22 cellular contexts compared by ENCODE assay signal in genomic region chr14:69268223-69268622, GRCh38. TPM values are rescaled to one million over a fixed set of nuclear protein-coding genes. Genes with fewer than 3 reads are reported as not detected.
DNase-seq lines count a peak whose midpoint lies in the region; ATAC-seq and TF ChIP-seq lines count a peak whose summit lies in the region.
"Had no signal": no experiment of that assay in that cellular context is flagged by ENCODE, and none has a peak within 500 bp of the region (broad histone marks: within the 10 kb centered on the region; RNA-seq: fewer than 3 reads in every experiment).

No MANE protein-coding gene starts in this region.

- no peak overlapping the region for H4K8ac ChIP-seq in IMR-90 (ENCODE audit: low read depth in 2 of 2, low read length in 2 of 2)

- H3K79me1 ChIP-seq in IMR-90 (ENCODE audit: low read depth in 1 of 2, low read length in 2 of 2) = peaks cover 0 to 4% of the 10 kb centered on the region in 2 experiments; a peak in 1 of 4 replicates

- peak overlapping the region; percentile 13; the same call in 1 of the 2 replicates for H2BK120ac ChIP-seq in IMR-90 (ENCODE audit: low read depth, low read length)

- 0 out of 2 replicates have a peak overlapping the region, but pooled peaks have one; percentile 45 for H2AK5ac ChIP-seq in IMR-90 (ENCODE audit: low read depth, low read length)

- H3K4me1 ChIP-seq in IMR-90 (ENCODE audit: control insufficient read depth, insufficient read depth, low read length) (peaks cover 10% of the 10 kb centered on the region), suprapubic skin (no peaks in the 10 kb centered on the region)
- H3K4me1 ChIP-seq: transverse colon had no signal

- dilution Hi-C loops in IMR-90 (cut with HindIII; ENCODE audit: low sequenced_read_pairs, unreplicated experiment) = no loop called here

- H3K27me3 ChIP-seq in IMR-90 (ENCODE audit: control insufficient read depth, insufficient read depth, low read length) (peaks cover 4% of the 10 kb centered on the region; the same call in 1 of the 2 replicates), suprapubic skin (peaks cover 6% of the 10 kb centered on the region)

- peak overlapping the region; percentile 57 for H2BK5ac ChIP-seq in IMR-90 (ENCODE audit: low read depth, low read length, poor library complexity, severe bottlenecking)

- no CpG with 5 or more reads among the region's 2 CpGs for WGBS in IMR-90 (ENCODE audit: extremely low coverage in 2 of 2, insufficient read length in 1 of 2), 2 experiments
- 71% methylated on average over 2 of the region's 2 CpGs for WGBS in suprapubic skin

- H3K4me2 ChIP-seq in IMR-90 (ENCODE audit: low read depth, low read length) = no peak overlapping the region; the same call in 1 of the 2 replicates

- H3K18ac ChIP-seq in IMR-90 (ENCODE audit: low read depth, low read length) = no peak overlapping the region

- TF ChIP-seq POLR2A in IMR-90 (IDR thresholded peaks at IDR 0.05; ENCODE audit: low read depth, low read length) (no peak), suprapubic skin (IDR thresholded peaks at IDR 0.05) (no peak)

- TF ChIP-seq RAD21 in IMR-90 (IDR thresholded peaks at IDR 0.05; ENCODE audit: low read length) = no peak

- H2BK20ac ChIP-seq in IMR-90 (ENCODE audit: low read depth, low read length) = peak overlapping the region; percentile 38; the same call in 1 of the 2 replicates

- no peak overlapping the region for H3K9ac ChIP-seq in IMR-90 (ENCODE audit: low read depth, low read length)

- H2AK9ac ChIP-seq in IMR-90 (replicated peaks; ENCODE audit: low read depth, low read length, poor library complexity) = no peak overlapping the region

- in situ Hi-C loops in IMR-90 (cut with MboI; ENCODE audit: low sequenced_read_pairs) = loop anchor here (25.0 kb wide), 1 partner anchor 469 kb away; no protein-coding TSS in a partner anchor

- H3K4me3 ChIP-seq in IMR-90 (ENCODE audit: insufficient read depth, low read depth, low read length) (no peak overlapping the region), suprapubic skin (no peak overlapping the region)
- H3K4me3 ChIP-seq: esophagus squamous epithelium, mucosa of descending colon, transverse colon had no signal

- DNase-seq in AG09319 (ENCODE audit: extremely low read depth, low read depth) (peak; percentile 46), IMR-90 (peak; percentile 75), fibroblast of gingiva (ENCODE audit: low read depth) (peak; percentile 68), hepatic stellate cell (ENCODE audit: low spot score) (peak; percentile 73), HT-29 (ENCODE audit: low spot score) (no peak), suprapubic skin (ENCODE audit: low spot score in 2 of 2) (no peak), NCI-H748 (lab: John Stamatoyannopoulos, UW; ENCODE audit: unreplicated experiment) (no peak)
- DNase-seq: activated CD4-positive, alpha-beta T cell treated with anti-CD3 and anti-CD28 coated beads for 1 hour; activated naive CD8-positive, alpha-beta T cell treated with anti-CD3 and anti-CD28 coated beads for 36 hours; CD8-positive, alpha-beta memory T cell; DMS79; effector CD8-positive, alpha-beta T cell; esophagus squamous epithelium; KG1; mucosa of descending colon; NCI-H1105; NCI-H774; stimulated activated naive B cell treated with anti-CD40 and anti-IgM and Interleukin-4, amounts not matched to agents 10 μg/mL and 1 μg/mL and 100 μg/mL, for 72 hours; T-helper 9 cell; transverse colon had no signal

- H3K14ac ChIP-seq in IMR-90 (replicated peaks; ENCODE audit: low read depth, low read length) = peak overlapping the region; percentile 69

- H3K4ac ChIP-seq in IMR-90 (ENCODE audit: low read depth, low read length) = peak overlapping the region; percentile 44; the same call in 1 of the 2 replicates

- H3K23ac ChIP-seq in IMR-90 (ENCODE audit: low read depth, low read length) = 0 out of 2 replicates have a peak overlapping the region, but pooled peaks have one; percentile 39

- ATAC-seq in IMR-90 (ENCODE audit: low read depth) (peak; percentile 59), GM21619 (IDR thresholded peaks at IDR 0.05; ENCODE audit: unreplicated experiment) (no peak)
- ATAC-seq: mucosa of descending colon; stimulated activated naive B cell treated with anti-CD40 and anti-IgM and Interleukin-4, amounts not matched to agents 10 μg/mL and 1 μg/mL and 100 μg/mL, for 72 hours had no signal

- no peak for TF ChIP-seq EP300 in suprapubic skin (IDR thresholded peaks at IDR 0.05)

- CTCF ChIA-PET in IMR-90 (lab: Yijun Ruan, JAX) = no interaction called here

- peaks cover 30% of the 10 kb centered on the region for H3K9me1 ChIP-seq in IMR-90 (ENCODE audit: insufficient read depth, low read length)

- intact Hi-C loops in IMR-90 (cut with micrococcal nuclease) = loop anchor here (5.0 kb wide), 1 partner anchor 49 kb away; no protein-coding TSS in a partner anchor

- H3K27ac ChIP-seq in IMR-90 (ENCODE audit: insufficient read depth, low read length) (no peak overlapping the region), suprapubic skin (no peak overlapping the region)
- H3K27ac ChIP-seq: esophagus squamous epithelium, transverse colon had no signal

- H3K9me3 ChIP-seq in IMR-90 (ENCODE audit: control insufficient read depth, insufficient read depth, low read length) (no peaks in the 10 kb centered on the region), suprapubic skin (no peaks in the 10 kb centered on the region)
- H3K9me3 ChIP-seq: esophagus squamous epithelium, mucosa of descending colon, transverse colon had no signal

- BruUV-seq in IMR-90 (replicated peaks; lab: Mats Ljungman, UMichigan) = no TSS peak

- no peaks in the 10 kb centered on the region for H3K36me3 ChIP-seq in IMR-90 (ENCODE audit: control insufficient read depth, insufficient read depth, low read length)
- H3K36me3 ChIP-seq in suprapubic skin = no peaks in the 10 kb centered on the region
- H3K36me3 ChIP-seq: esophagus squamous epithelium, transverse colon had no signal

- H4K20me1 ChIP-seq in IMR-90 (ENCODE audit: insufficient read depth, low read length) = no peaks in the 10 kb centered on the region

- H3K56ac ChIP-seq in IMR-90 (ENCODE audit: extremely low read depth, insufficient read depth, low read length) = no peak overlapping the region

- peak overlapping the region; percentile 75 for H2AFZ ChIP-seq in IMR-90 (replicated peaks; ENCODE audit: low read length, poor library complexity)

- POLR2A ChIA-PET in IMR-90 (lab: Charles Lee; ENCODE audit: unreplicated experiment) = no interaction called here

- H4K5ac ChIP-seq in IMR-90 (ENCODE audit: low read depth, low read length) = no peak overlapping the region

- no peak overlapping the region for H2BK15ac ChIP-seq in IMR-90 (ENCODE audit: low read depth, low read length)

- TF ChIP-seq CTCF in AG09319 (IDR thresholded peaks at IDR 0.05; ENCODE audit: low read depth, low read length) = no peak
- no peak for TF ChIP-seq CTCF in IMR-90 (conservative IDR thresholded peaks at IDR 0.05; ENCODE audit: low read depth, low read length)
- no peak for TF ChIP-seq CTCF in suprapubic skin (IDR thresholded peaks at IDR 0.05)

- H4K91ac ChIP-seq in IMR-90 (ENCODE audit: insufficient read depth, low read depth, low read length) = no peak overlapping the region

TF ChIP-seq in IMR-90, 13 proteins besides CTCF, POLR2A, EP300 and RAD21:
- no peak for TF ChIP-seq RCOR1 (IDR thresholded peaks at IDR 0.05; ENCODE audit: insufficient replicate concordance, low read length)
- peak; percentile 88 for TF ChIP-seq CEBPB (IDR thresholded peaks at IDR 0.05; ENCODE audit: low read depth, low read length)
- no peak for TF ChIP-seq BHLHE40 (IDR thresholded peaks at IDR 0.05; ENCODE audit: low read depth, low read length)
- no peak for TF ChIP-seq RFX5 (IDR thresholded peaks at IDR 0.05; ENCODE audit: low read depth, low read length)

RNA-seq across cellular contexts. Expression of gene GALNT16, which starts 8.3 kb away (rescaled TPM):
- total RNA-seq in IMR-90 (2012; rRNA removed) (0.28 and 0.36 TPM in 2 replicates), suprapubic skin (1 to 10 TPM; 2.1 to 4.6 (median 3.4) TPM)
- polyA plus RNA-seq in IMR-90 (2012; rRNA removed) = 0.89 and 1.5 TPM in 2 replicates
- polyA plus RNA-seq in IMR-90 (2012; cell fraction: cytosol; rRNA removed) = 1.5 and 1.7 TPM in 2 replicates
- 1.6 and 1.7 TPM in 2 replicates for polyA plus RNA-seq in IMR-90 (2012; cell fraction: nucleus; rRNA removed; ENCODE audit: low replicate concordance)
- total RNA-seq in HT-29 (2014; rRNA removed; shearing (Covaris generic)) = not detected in 2 replicates
- total RNA-seq: bronchial epithelial cell had no signal
- polyA plus RNA-seq: CD8-positive, alpha-beta memory T cell had no signal

Comparison
In these comparisons a context has a peak if more than half of its experiments do, and no peak if none do; other contexts are left out.
1. DNase-seq: peak in AG09319 (single experiment), IMR-90 (single experiment), fibroblast of gingiva (single experiment) and hepatic stellate cell (single experiment); none in HT-29 (single experiment), suprapubic skin (0 of 2) and NCI-H748 (single experiment).